ENCODE assay signal across 19 cellular contexts in the genomic region with DNA sequence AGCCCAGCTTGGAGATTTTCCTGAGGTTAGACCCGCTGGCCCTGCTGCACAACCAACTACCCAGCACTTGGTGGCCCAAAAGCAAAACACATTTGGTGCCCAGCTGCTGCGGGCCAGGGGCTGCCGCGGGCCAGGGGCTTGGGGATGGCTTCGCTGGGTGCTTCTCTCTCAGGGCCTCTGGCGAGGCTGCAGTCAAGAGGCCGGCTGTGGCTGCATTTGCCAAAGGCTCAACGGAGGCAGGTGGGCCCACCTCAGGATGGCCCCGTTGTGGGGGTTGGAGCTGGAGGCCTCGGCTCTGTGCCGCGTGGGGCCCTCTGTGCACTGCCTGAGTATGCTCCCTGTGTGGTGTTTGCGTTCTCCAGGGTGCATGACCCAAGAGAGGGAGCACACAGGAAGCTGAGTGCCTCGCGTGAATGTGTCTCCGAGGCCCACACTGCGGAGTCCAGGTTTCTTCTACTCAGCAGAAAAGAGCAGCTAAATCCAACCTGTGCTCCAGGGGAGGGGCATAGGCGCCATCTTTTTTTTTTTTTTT.
"Had no signal": no experiment of that assay in that cellular context is flagged by ENCODE, and none has a peak within 500 bp of the region (broad histone marks: within the 10 kb centered on the region; RNA-seq: fewer than 3 reads in every experiment).

No MANE protein-coding gene starts in this region.

- DNase-seq: Karpas-422, KG1, MG63, NCI-H1092, NCI-H1105 treated with DMSO at 0.1 percent for 48 hours, NCI-H1417 treated with DMSO at 0.1 percent for 48 hours, NCI-H146, NCI-H1694 treated with DMSO at 0.1 percent for 48 hours, NCI-H1930, NCI-H2081, NCI-H2107, NCI-H2227 treated with DMSO at 0.1 percent for 48 hours, NCI-H524, NCI-H774, SHP77, SK-N-SH, SW 1271 had no signal

- H3K4me3 ChIP-seq: MG63 had no signal

- H3K4me2 ChIP-seq: SK-N-SH had no signal

- H3K9ac ChIP-seq: SK-N-SH had no signal

- H3K36me3 ChIP-seq: MG63 had no signal

- H3K27ac ChIP-seq: RWPE1 had no signal

- H3K27me3 ChIP-seq: MG63 had no signal

- H3K9me2 ChIP-seq: SK-N-SH had no signal

- FAIRE-seq: RCC 7860 had no signal

- H3K9me3 ChIP-seq: MG63, SK-N-SH had no signal
